11 cellular contexts compared by ENCODE assay signal in genomic region chr22:29469755-29470154, GRCh38. TPM values are rescaled to one million over a fixed set of nuclear protein-coding genes. Genes with fewer than 3 reads are reported as not detected.
A peak's percentile ranks its signal among the peaks of the same experiment; 100 is the strongest.
DNase-seq lines count a peak whose midpoint lies in the region; ATAC-seq, FAIRE-seq and TF ChIP-seq lines count a peak whose summit lies in the region.
"Had no signal": no experiment of that assay in that cellular context is flagged by ENCODE, and none has a peak within 500 bp of the region (broad histone marks: within the 10 kb centered on the region; RNA-seq: fewer than 3 reads in every experiment).

No MANE protein-coding gene starts in this region.

- peak overlapping the region; percentile 7 for H3K4me3 Mint-ChIP-seq in natural killer cell treated with Interleukin-12 subunit alpha and Interleukin-12 subunit beta and Interleukin-15 and Interleukin-18, amount 100 ng/mL, for 72 hours
- H3K4me3 Mint-ChIP-seq in natural killer cell = no peak overlapping the region
- H3K4me3 Mint-ChIP-seq in activated naive CD8-positive, alpha-beta T cell treated with anti-CD3 and anti-CD28 coated beads, Interleukin-2, amount 50 U/mL, for 24 hours = peak overlapping the region; percentile 42

- DNase-seq in natural killer cell treated with Interleukin-12 subunit alpha and Interleukin-12 subunit beta and Interleukin-15 and Interleukin-18, amount 100 ng/mL, for 72 hours (ENCODE audit: low spot score) = no peak
- DNase-seq in natural killer cell = no peak
- no peak for DNase-seq in activated naive CD8-positive, alpha-beta T cell treated with anti-CD3 and anti-CD28 coated beads, Interleukin-2, amount 50 U/mL, for 24 hours
- no peak for DNase-seq in keratinocyte (ENCODE audit: low read depth, low spot score)
- DNase-seq in hepatic stellate cell (ENCODE audit: low spot score) = no peak
- no peak for DNase-seq in medulla oblongata (ENCODE audit: extremely low spot score)
- no peak for DNase-seq in occipital lobe (lab: John Stamatoyannopoulos, UW)
- DNase-seq in effector CD8-positive, alpha-beta T cell (lab: John Stamatoyannopoulos, UW) = no peak

- peak overlapping the region; percentile 79 for H3K4me2 ChIP-seq in keratinocyte (ENCODE audit: control insufficient read depth, extremely low read depth, insufficient read depth, low read depth, low read length)

- dilution Hi-C loops in keratinocyte (cut with MboI; ENCODE audit: extremely low pct_ligation_motif_present, low sequenced_read_pairs) = no loop called here

- peak overlapping the region; percentile 91 for H2AFZ ChIP-seq in keratinocyte (ENCODE audit: control insufficient read depth, low read length)

- H4K20me1 ChIP-seq in keratinocyte (ENCODE audit: control insufficient read depth, extremely low read depth, insufficient read depth, low read length) = no peaks in the 10 kb centered on the region

- H3K27me3 Mint-ChIP-seq in natural killer cell treated with Interleukin-12 subunit alpha and Interleukin-12 subunit beta and Interleukin-15 and Interleukin-18, amount 100 ng/mL, for 72 hours = peaks cover 0 to 16% of the 10 kb centered on the region in 2 donors
- peaks cover 0 to 11% of the 10 kb centered on the region in 2 donors for H3K27me3 Mint-ChIP-seq in natural killer cell (ENCODE audit: low read depth in 2 of 2)
- H3K27me3 Mint-ChIP-seq in activated naive CD8-positive, alpha-beta T cell treated with anti-CD3 and anti-CD28 coated beads, Interleukin-2, amount 50 U/mL, for 24 hours = peaks cover 20% of the 10 kb centered on the region

- H3K36me3 Mint-ChIP-seq in natural killer cell treated with Interleukin-12 subunit alpha and Interleukin-12 subunit beta and Interleukin-15 and Interleukin-18, amount 100 ng/mL, for 72 hours = no peaks in the 10 kb centered on the region
- no peaks in the 10 kb centered on the region for H3K36me3 Mint-ChIP-seq in natural killer cell
- no peaks in the 10 kb centered on the region for H3K36me3 Mint-ChIP-seq in activated naive CD8-positive, alpha-beta T cell treated with anti-CD3 and anti-CD28 coated beads, Interleukin-2, amount 50 U/mL, for 24 hours (ENCODE audit: low read depth)

- H3K36me3 ChIP-seq in keratinocyte (ENCODE audit: control insufficient read depth in 2 of 2, extremely low read depth in 1 of 2, insufficient read depth in 2 of 2, low read length in 2 of 2) = no peaks in the 10 kb centered on the region

- no peaks in the 10 kb centered on the region for H3K9me3 ChIP-seq in keratinocyte (ENCODE audit: control insufficient read depth, low read depth, low read length)
- H3K9me3 ChIP-seq: testis had no signal

- no peak overlapping the region for H3K27ac ChIP-seq in keratinocyte (ENCODE audit: control insufficient read depth, insufficient read depth, low read length)
- H3K27ac ChIP-seq: testis had no signal

- H3K27me3 ChIP-seq in keratinocyte (ENCODE audit: control insufficient read depth, extremely low read depth, insufficient read depth, low read length) = peaks cover 4% of the 10 kb centered on the region
- H3K27me3 ChIP-seq: testis had no signal

- H3K9ac ChIP-seq in keratinocyte (ENCODE audit: control insufficient read depth, extremely low read depth, insufficient read depth, low read length) = no peak overlapping the region

- H3K4me1 Mint-ChIP-seq in natural killer cell treated with Interleukin-12 subunit alpha and Interleukin-12 subunit beta and Interleukin-15 and Interleukin-18, amount 100 ng/mL, for 72 hours (ENCODE audit: low read depth in 2 of 2) = peaks cover 0 to 3% of the 10 kb centered on the region in 2 donors
- H3K4me1 Mint-ChIP-seq in natural killer cell = peaks cover 0 to 10% of the 10 kb centered on the region in 2 donors
- no peaks in the 10 kb centered on the region for H3K4me1 Mint-ChIP-seq in activated naive CD8-positive, alpha-beta T cell treated with anti-CD3 and anti-CD28 coated beads, Interleukin-2, amount 50 U/mL, for 24 hours

- intact Hi-C loops in natural killer cell (cut with micrococcal nuclease) = no loop called here

- peaks cover 19% of the 10 kb centered on the region for H3K4me1 ChIP-seq in keratinocyte (ENCODE audit: control insufficient read depth, extremely low read depth, insufficient read depth, low read length)
- H3K4me1 ChIP-seq: testis had no signal

- no peak for TF ChIP-seq CTCF in natural killer cell (IDR thresholded peaks at IDR 0.05)
- TF ChIP-seq CTCF in keratinocyte (optimal IDR thresholded peaks at IDR 0.05 in 1 of 3, IDR thresholded peaks at IDR 0.05 in 1 of 3, conservative IDR thresholded peaks at IDR 0.05 in 1 of 3; ENCODE audit: extremely low read depth in 1 of 3, insufficient read depth in 2 of 3, low read length in 3 of 3) = no peak

- peak overlapping the region; percentile 25 to 67 (median 61) for H3K4me3 ChIP-seq in keratinocyte (ENCODE audit: control insufficient read depth in 2 of 3, extremely low read depth in 1 of 3, insufficient read depth in 2 of 3, low read depth in 1 of 3, low read length in 3 of 3)

- H3K9me3 Mint-ChIP-seq in natural killer cell treated with Interleukin-12 subunit alpha and Interleukin-12 subunit beta and Interleukin-15 and Interleukin-18, amount 100 ng/mL, for 72 hours = no peaks in the 10 kb centered on the region
- no peaks in the 10 kb centered on the region for H3K9me3 Mint-ChIP-seq in natural killer cell
- H3K9me3 Mint-ChIP-seq in activated naive CD8-positive, alpha-beta T cell treated with anti-CD3 and anti-CD28 coated beads, Interleukin-2, amount 50 U/mL, for 24 hours = no peaks in the 10 kb centered on the region

- ATAC-seq in natural killer cell treated with Interleukin-12 subunit alpha and Interleukin-12 subunit beta and Interleukin-15 and Interleukin-18, amount 100 ng/mL, for 72 hours = no peak
- no peak for ATAC-seq in natural killer cell
- ATAC-seq in activated naive CD8-positive, alpha-beta T cell treated with anti-CD3 and anti-CD28 coated beads, Interleukin-2, amount 50 U/mL, for 24 hours = no peak

- H3K79me2 ChIP-seq in keratinocyte (ENCODE audit: control insufficient read depth, insufficient read depth, low read length) = no peaks in the 10 kb centered on the region

- no peak overlapping the region for H3K27ac Mint-ChIP-seq in natural killer cell treated with Interleukin-12 subunit alpha and Interleukin-12 subunit beta and Interleukin-15 and Interleukin-18, amount 100 ng/mL, for 72 hours
- peak overlapping the region in 1 of 2 donors; percentile 57 for H3K27ac Mint-ChIP-seq in natural killer cell
- no peak overlapping the region for H3K27ac Mint-ChIP-seq in activated naive CD8-positive, alpha-beta T cell treated with anti-CD3 and anti-CD28 coated beads, Interleukin-2, amount 50 U/mL, for 24 hours

- FAIRE-seq in keratinocyte (lab: Jason Lieb, UNC) = peak; percentile 44

- no peaks in the 10 kb centered on the region for H3K9me1 ChIP-seq in keratinocyte (ENCODE audit: control insufficient read depth, extremely low read depth, insufficient read depth, low read length)

RNA-seq across cellular contexts. Expression of gene NEFH, which starts 10.3 kb away (rescaled TPM):
- 1 to 10 TPM; 2.3 to 6.6 TPM for total RNA-seq in natural killer cell treated with Interleukin-12 subunit alpha and Interleukin-12 subunit beta and Interleukin-15 and Interleukin-18, amount 100 ng/mL, for 72 hours
- under 1 TPM; 0.09 to 0.48 (median 0.12) TPM for total RNA-seq in natural killer cell
- 0.06 to 0.08 TPM (median 0.07 TPM) in 3 replicates for polyA plus RNA-seq in keratinocyte
- 0.06 TPM for polyA plus RNA-seq in keratinocyte (2011; ENCODE audit: low read depth)
- polyA plus RNA-seq in keratinocyte (2011; cell fraction: cytosol; rRNA removed) = 0.10 and 0.12 TPM in 2 replicates
- 0.11 and 0.12 TPM in 2 replicates for polyA plus RNA-seq in keratinocyte (2011; cell fraction: nucleus; rRNA removed)
- 0.03 and 0.07 TPM in 2 replicates for polyA plus RNA-seq in keratinocyte (2012; ENCODE audit: low replicate concordance)
- polyA minus RNA-seq in keratinocyte = 0.10 to 0.13 TPM in 2 of 3 replicates, not detected in the other
- polyA minus RNA-seq in keratinocyte (2011; cell fraction: cytosol; rRNA and poly(A)+ RNA removed) = not detected
- 0.11 TPM in 1 of 2 replicates, not detected in the other for polyA minus RNA-seq in keratinocyte (2011; cell fraction: nucleus; rRNA and poly(A)+ RNA removed)
- 0.47 TPM for total RNA-seq in occipital lobe
- total RNA-seq: lung microvascular endothelial cell had no signal

RNA-seq across cellular contexts. Expression of gene RFPL1, which starts 31.4 kb away (rescaled TPM):
- not detected for total RNA-seq in natural killer cell treated with Interleukin-12 subunit alpha and Interleukin-12 subunit beta and Interleukin-15 and Interleukin-18, amount 100 ng/mL, for 72 hours
- not detected for total RNA-seq in natural killer cell
- not detected in 3 replicates for polyA plus RNA-seq in keratinocyte
- not detected for polyA plus RNA-seq in keratinocyte (2011; ENCODE audit: low read depth)
- polyA plus RNA-seq in keratinocyte (2011; cell fraction: cytosol; rRNA removed) = not detected in 2 replicates
- not detected in 2 replicates for polyA plus RNA-seq in keratinocyte (2011; cell fraction: nucleus; rRNA removed)
- not detected in 2 replicates for polyA plus RNA-seq in keratinocyte (2012; ENCODE audit: low replicate concordance)
- not detected in 3 replicates for polyA minus RNA-seq in keratinocyte
- not detected for polyA minus RNA-seq in keratinocyte (2011; cell fraction: cytosol; rRNA and poly(A)+ RNA removed)
- not detected in 2 replicates for polyA minus RNA-seq in keratinocyte (2011; cell fraction: nucleus; rRNA and poly(A)+ RNA removed)
- total RNA-seq in occipital lobe = not detected
- total RNA-seq: dermis blood vessel endothelial cell, lung microvascular endothelial cell had no signal
